Comparison of ENCODE assay signal across 18 cellular contexts in the genomic region with DNA sequence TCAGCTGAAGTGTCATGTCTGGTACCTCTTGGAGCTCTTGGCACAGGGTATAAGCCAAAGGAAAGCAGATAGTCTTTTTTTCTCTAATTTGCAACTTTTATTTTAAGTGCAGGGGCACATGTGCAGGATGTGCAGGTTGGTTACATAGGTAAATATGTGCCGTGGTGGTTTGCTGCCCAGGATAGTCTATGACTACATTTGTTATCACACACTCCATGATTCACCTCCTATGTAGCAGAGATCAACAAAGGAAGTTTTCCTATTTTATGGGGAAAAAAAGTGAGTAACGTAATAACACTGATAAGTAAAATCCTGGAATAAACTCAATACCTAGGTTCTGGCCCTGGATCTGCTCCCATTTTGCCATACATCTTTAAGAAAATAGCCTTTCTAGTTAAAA.
DNase-seq lines count a peak whose midpoint lies in the region; ATAC-seq, FAIRE-seq and TF ChIP-seq lines count a peak whose summit lies in the region.
"Had no signal": no experiment of that assay in that cellular context is flagged by ENCODE, and none has a peak within 500 bp of the region (broad histone marks: within the 10 kb centered on the region; RNA-seq: fewer than 3 reads in every experiment).

No MANE protein-coding gene starts in this region.

- no peaks in the 10 kb centered on the region for H3F3A ChIP-seq in PC-3 (ENCODE audit: low read length, unreplicated experiment)

- CTCF ChIA-PET in PC-3 (lab: Charles Lee), result no interaction called here

- no peaks in the 10 kb centered on the region for H3K27me3 ChIP-seq in PC-3 (ENCODE audit: low read length)
- H3K27me3 ChIP-seq: BE2C had no signal

- no peaks in the 10 kb centered on the region for H3K9me3 ChIP-seq in PC-3 (ENCODE audit: low read length)
- H3K9me3 ChIP-seq: BE2C had no signal

- H3K4me3 ChIP-seq in PC-3 (ENCODE audit: low read length), result no peak overlapping the region
- no peak overlapping the region for H3K4me3 ChIP-seq in epithelial cell of esophagus (ENCODE audit: low read length)

- H3K27ac ChIP-seq in PC-3 (ENCODE audit: low read length), result no peak overlapping the region

- FAIRE-seq in H54 (lab: Jason Lieb, UNC), result peak; percentile 86
- FAIRE-seq: A204.1, GM12892, GM18507 had no signal

- H3K4me1 ChIP-seq in PC-3 (ENCODE audit: insufficient read depth, low read length), result peaks cover 18% of the 10 kb centered on the region

- no peak for TF ChIP-seq POLR2A in H54 (IDR thresholded peaks at IDR 0.05; ENCODE audit: low read depth, low read length)

- no peak overlapping the region for H3K4me2 ChIP-seq in PC-3 (ENCODE audit: low read length)

- H2AFZ ChIP-seq in PC-3 (ENCODE audit: low read length), result no peak overlapping the region

- no peaks in the 10 kb centered on the region for H3K79me2 ChIP-seq in PC-3 (ENCODE audit: low read length)

- no TSS peak for BruUV-seq in PC-3 (replicated peaks; lab: Mats Ljungman, UMichigan)

- H3K36me3 ChIP-seq in PC-3 (ENCODE audit: low read depth, low read length), result no peaks in the 10 kb centered on the region
- H3K36me3 ChIP-seq: BE2C had no signal

- H3K9me2 ChIP-seq in PC-3 (replicated peaks; ENCODE audit: low read length), result no peaks in the 10 kb centered on the region

- no peaks in the 10 kb centered on the region for H4K20me1 ChIP-seq in PC-3 (ENCODE audit: low read length)

- H3K9ac ChIP-seq in PC-3 (ENCODE audit: low read length), result no peak overlapping the region

- POLR2A ChIA-PET in PC-3 (lab: Charles Lee; ENCODE audit: unreplicated experiment), result no interaction called here

- intact Hi-C loops in PC-3 (cut with micrococcal nuclease), result no loop called here

- no peak for DNase-seq in H54 (ENCODE audit: insufficient read length, low spot score)
- DNase-seq in PC-3, result peak; percentile 61
- DNase-seq in epithelial cell of esophagus (ENCODE audit: low read depth), result peak; percentile 11
- DNase-seq in DMS 273 treated with DMSO at 0.1 percent for 48 hours (lab: John Stamatoyannopoulos, UW), result no peak
- DNase-seq: ACHN; BE2C; C1 segment of cervical spinal cord; CD4-positive, CD25-positive, alpha-beta regulatory T cell; CD8-positive, alpha-beta memory T cell; COR-L47; GDM1; GOT3; H9 had no signal

- TF ChIP-seq CTCF in PC-3 (conservative IDR thresholded peaks at IDR 0.05; ENCODE audit: low read depth, low read length) (no peak), epithelial cell of esophagus (IDR thresholded peaks at IDR 0.05; ENCODE audit: insufficient read depth, low read depth, low read length, missing control alignments) (no peak)

- ATAC-seq in PC-3 (peak; percentile 91), HG03175 (IDR thresholded peaks at IDR 0.05; ENCODE audit: unreplicated experiment) (no peak), GM18867 (IDR thresholded peaks at IDR 0.05; ENCODE audit: unreplicated experiment) (no peak)

Comparison
In these comparisons a context has a peak if more than half of its experiments do, and no peak if none do; other contexts are left out.
1. DNase-seq: peak in PC-3 (single experiment) and epithelial cell of esophagus (single experiment); none in H54 (single experiment) and DMS 273 treated with DMSO at 0.1 percent for 48 hours (single experiment).